In genomic region chr13:97913206-97913605, GRCh38 we compare ENCODE assay signal across 30 cellular contexts.
"Had no signal": no experiment of that assay in that cellular context is flagged by ENCODE, and none has a peak within 500 bp of the region (broad histone marks: within the 10 kb centered on the region; RNA-seq: fewer than 3 reads in every experiment).

No MANE protein-coding gene starts in this region.

- H3K27ac Mint-ChIP-seq: mesothelial cell of epicardium; naive B cell; natural killer cell treated with Interleukin-12 subunit alpha and Interleukin-12 subunit beta and Interleukin-15 and Interleukin-18, amount 100 ng/mL, for 72 hours; progenitor cell of endocrine pancreas; stimulated activated memory B cell treated with anti-CD40 and anti-IgM and Interleukin-4, amounts not matched to agents 10 μg/mL and 1 μg/mL and 100 μg/mL, for 72 hours; type B pancreatic cell had no signal

- ATAC-seq: heart right ventricle; left cardiac atrium; left lung; mucosa of descending colon; natural killer cell treated with Interleukin-12 subunit alpha and Interleukin-12 subunit beta and Interleukin-15 and Interleukin-18, amount 100 ng/mL, for 72 hours; sciatic nerve; stimulated activated memory B cell treated with anti-CD40 and anti-IgM and Interleukin-4, amounts not matched to agents 10 μg/mL and 1 μg/mL and 100 μg/mL, for 72 hours; stimulated activated naive CD8-positive, alpha-beta T cell treated with anti-CD3 and anti-CD28 coated beads, Interleukin-15, Interleukin-2, amounts not matched to agents 100 U/mL and 50 U/mL, for 24 hours had no signal

- H3K9me3 ChIP-seq: esophagus muscularis mucosa, mucosa of descending colon, neutrophil, testis, tibial artery had no signal

- H3K4me1 ChIP-seq: esophagus muscularis mucosa, heart right ventricle, left lung, parathyroid adenoma, right atrium auricular region, testis, tibial artery had no signal

- H3K4me1 Mint-ChIP-seq: mesothelial cell of epicardium; naive B cell; neural crest cell; stimulated activated memory B cell treated with anti-CD40 and anti-IgM and Interleukin-4, amounts not matched to agents 10 μg/mL and 1 μg/mL and 100 μg/mL, for 72 hours had no signal

- DNase-seq: dorsolateral prefrontal cortex; effector CD4-positive, alpha-beta T cell; foreskin melanocyte; glutamatergic neuron; heart right ventricle; hippocampal formation; left cardiac atrium; left lung; mesenchymal stem cell; mucosa of descending colon; naive B cell; stimulated activated CD4-positive, alpha-beta T cell treated with anti-CD3 and anti-CD28 coated beads, Interleukin-2, amount 100 ng/mL, for 24 hours; stimulated activated CD4-positive, alpha-beta T cell treated with anti-CD3 and anti-CD28 coated beads, Interleukin-4, amount 100 ng/mL, for 4 hours; stimulated activated naive CD8-positive, alpha-beta T cell treated with anti-CD3 and anti-CD28 coated beads, Interleukin-15, Interleukin-2, amounts not matched to agents 100 U/mL and 50 U/mL, for 24 hours; substantia nigra; testis; tibial artery had no signal

- H3K79me2 ChIP-seq: parathyroid adenoma had no signal

- H3K4me3 Mint-ChIP-seq: mesothelial cell of epicardium; naive B cell; natural killer cell treated with Interleukin-12 subunit alpha and Interleukin-12 subunit beta and Interleukin-15 and Interleukin-18, amount 100 ng/mL, for 72 hours; neural crest cell; stimulated activated memory B cell treated with anti-CD40 and anti-IgM and Interleukin-4, amounts not matched to agents 10 μg/mL and 1 μg/mL and 100 μg/mL, for 72 hours; type B pancreatic cell had no signal

- H3K27me3 ChIP-seq: dorsolateral prefrontal cortex, esophagus muscularis mucosa, heart right ventricle, left lung, neutrophil, right atrium auricular region, testis, tibial artery had no signal

- H3K27ac ChIP-seq: esophagus muscularis mucosa, heart right ventricle, left lung, neutrophil, parathyroid adenoma, right atrium auricular region, testis, tibial artery had no signal

- H3K36me3 Mint-ChIP-seq: mesothelial cell of epicardium; natural killer cell treated with Interleukin-12 subunit alpha and Interleukin-12 subunit beta and Interleukin-15 and Interleukin-18, amount 100 ng/mL, for 72 hours; type B pancreatic cell had no signal

- H3K4me3 ChIP-seq: dorsolateral prefrontal cortex, esophagus muscularis mucosa, heart right ventricle, left lung, mucosa of descending colon, right atrium auricular region, testis, tibial artery had no signal

- H3K27me3 Mint-ChIP-seq: progenitor cell of endocrine pancreas, type B pancreatic cell had no signal

- FAIRE-seq: colon, islet of Langerhans had no signal

- H3K36me3 ChIP-seq: esophagus muscularis mucosa, heart right ventricle, left lung, neutrophil, right atrium auricular region, tibial artery had no signal

- H2AFZ ChIP-seq: parathyroid adenoma had no signal
